ENCODE assay signal across 9 cellular contexts in genomic region chr9:68721934-68722333, GRCh38. TPM values are rescaled to one million over a fixed set of nuclear protein-coding genes. Genes with fewer than 3 reads are reported as not detected.
"Had no signal": no experiment of that assay in that cellular context is flagged by ENCODE, and none has a peak within 500 bp of the region (broad histone marks: within the 10 kb centered on the region; RNA-seq: fewer than 3 reads in every experiment).

No MANE protein-coding gene starts in this region.

- FAIRE-seq: G401.6, GM12878, GM12891, GM12892, GM18507, GM19239 had no signal

- H3K4me3 ChIP-seq: GM12878 had no signal

- DNase-seq: GDM1, GF-D8 had no signal

- ATAC-seq: GM12878 had no signal

RNA-seq across cellular contexts. Expression of gene PIP5K1B, which starts 16.9 kb away (rescaled TPM):
- total RNA-seq: G401 had no signal
